ENCODE assay signal across 1 cellular context in the genomic region with DNA sequence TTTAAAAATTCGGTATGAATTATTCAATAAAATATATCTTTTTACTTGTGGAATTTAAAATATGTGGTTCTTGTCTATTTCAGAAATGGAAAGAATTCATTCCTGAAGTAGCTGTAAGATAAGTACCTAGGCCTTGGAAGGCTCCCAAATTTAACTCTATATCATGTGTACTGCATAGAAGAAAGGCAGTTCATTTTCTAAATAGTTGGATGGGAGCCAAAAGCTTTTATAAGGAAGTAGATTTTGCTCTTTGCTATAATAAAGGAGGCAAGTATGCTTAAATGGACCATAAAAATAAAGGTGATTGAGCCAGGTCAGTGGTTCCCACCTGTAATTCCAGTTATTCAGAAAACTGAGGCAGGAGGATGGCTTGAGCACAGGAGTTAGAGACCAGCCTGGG.
A peak's percentile ranks its signal among the peaks of the same experiment; 100 is the strongest.
TF ChIP-seq lines count a peak whose summit lies in the region.

No MANE protein-coding gene starts in this region.

TF ChIP-seq in Ishikawa, 13 proteins besides CTCF, POLR2A, EP300 and RAD21 (continued from another document):
- TF ChIP-seq, protein P1, sequence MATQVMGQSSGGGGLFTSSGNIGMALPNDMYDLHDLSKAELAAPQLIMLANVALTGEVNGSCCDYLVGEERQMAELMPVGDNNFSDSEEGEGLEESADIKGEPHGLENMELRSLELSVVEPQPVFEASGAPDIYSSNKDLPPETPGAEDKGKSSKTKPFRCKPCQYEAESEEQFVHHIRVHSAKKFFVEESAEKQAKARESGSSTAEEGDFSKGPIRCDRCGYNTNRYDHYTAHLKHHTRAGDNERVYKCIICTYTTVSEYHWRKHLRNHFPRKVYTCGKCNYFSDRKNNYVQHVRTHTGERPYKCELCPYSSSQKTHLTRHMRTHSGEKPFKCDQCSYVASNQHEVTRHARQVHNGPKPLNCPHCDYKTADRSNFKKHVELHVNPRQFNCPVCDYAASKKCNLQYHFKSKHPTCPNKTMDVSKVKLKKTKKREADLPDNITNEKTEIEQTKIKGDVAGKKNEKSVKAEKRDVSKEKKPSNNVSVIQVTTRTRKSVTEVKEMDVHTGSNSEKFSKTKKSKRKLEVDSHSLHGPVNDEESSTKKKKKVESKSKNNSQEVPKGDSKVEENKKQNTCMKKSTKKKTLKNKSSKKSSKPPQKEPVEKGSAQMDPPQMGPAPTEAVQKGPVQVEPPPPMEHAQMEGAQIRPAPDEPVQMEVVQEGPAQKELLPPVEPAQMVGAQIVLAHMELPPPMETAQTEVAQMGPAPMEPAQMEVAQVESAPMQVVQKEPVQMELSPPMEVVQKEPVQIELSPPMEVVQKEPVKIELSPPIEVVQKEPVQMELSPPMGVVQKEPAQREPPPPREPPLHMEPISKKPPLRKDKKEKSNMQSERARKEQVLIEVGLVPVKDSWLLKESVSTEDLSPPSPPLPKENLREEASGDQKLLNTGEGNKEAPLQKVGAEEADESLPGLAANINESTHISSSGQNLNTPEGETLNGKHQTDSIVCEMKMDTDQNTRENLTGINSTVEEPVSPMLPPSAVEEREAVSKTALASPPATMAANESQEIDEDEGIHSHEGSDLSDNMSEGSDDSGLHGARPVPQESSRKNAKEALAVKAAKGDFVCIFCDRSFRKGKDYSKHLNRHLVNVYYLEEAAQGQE (IDR thresholded peaks at IDR 0.05; ENCODE audit: low read depth), result 0 out of 2 replicates have a peak, but pooled peaks have one; percentile 8
